In genomic region chr20:64223526-64224067, GRCh38 we compare ENCODE assay signal across 9 cellular contexts. TPM values are rescaled to one million over a fixed set of nuclear protein-coding genes. Genes with fewer than 3 reads are reported as not detected.
DNase-seq lines count a peak whose midpoint lies in the region; FAIRE-seq and TF ChIP-seq lines count a peak whose summit lies in the region.
"Had no signal": no experiment of that assay in that cellular context is flagged by ENCODE, and none has a peak within 500 bp of the region (broad histone marks: within the 10 kb centered on the region; RNA-seq: fewer than 3 reads in every experiment).

No MANE protein-coding gene starts in this region.

- H2AFZ ChIP-seq in endothelial cell of umbilical vein (ENCODE audit: low read depth, low read length) = no peak overlapping the region

- H3K9me3 Mint-ChIP-seq in nephron progenitor cell = no peaks in the 10 kb centered on the region
- H3K9me3 Mint-ChIP-seq: activated naive CD8-positive, alpha-beta T cell treated with anti-CD3 and anti-CD28 coated beads for 36 hours had no signal

- H3K36me3 Mint-ChIP-seq in nephron progenitor cell (ENCODE audit: low read depth) = no peaks in the 10 kb centered on the region
- H3K36me3 Mint-ChIP-seq: activated naive CD8-positive, alpha-beta T cell treated with anti-CD3 and anti-CD28 coated beads for 36 hours had no signal

- H3K9me2 ChIP-seq in DOHH2 (replicated peaks; ENCODE audit: control insufficient read depth, low read length) = no peaks in the 10 kb centered on the region

- H3K4me1 Mint-ChIP-seq in nephron progenitor cell = peaks cover 67% of the 10 kb centered on the region

- CTCF ChIA-PET in endothelial cell of umbilical vein (lab: Charles Lee) = interaction anchor here (0.8 to 1.9 kb wide), 5 partner anchors 11 to 63 kb away, joined by 3 to 4 read pairs (median 4); no protein-coding TSS in a partner anchor

- intact Hi-C loops in endothelial cell of umbilical vein (cut with micrococcal nuclease) = no loop called here

- TF ChIP-seq CTCF in DOHH2 (IDR thresholded peaks at IDR 0.05; ENCODE audit: low read depth, low read length, poor library complexity, severe bottlenecking) (peak; percentile 52), endothelial cell of umbilical vein (IDR thresholded peaks at IDR 0.05; ENCODE audit: extremely low read depth in 1 of 2, insufficient read depth in 1 of 2, low read depth in 1 of 2, low read length in 2 of 2) (peak; percentile 6 to 65), nephron progenitor cell (IDR thresholded peaks at IDR 0.05) (peak; percentile 60)

- no peak overlapping the region for H3K27ac ChIP-seq in DOHH2 (ENCODE audit: low read depth, low read length)
- H3K27ac ChIP-seq in endothelial cell of umbilical vein (ENCODE audit: insufficient read depth, low read depth, low read length) = no peak overlapping the region

- H3K9me1 ChIP-seq in endothelial cell of umbilical vein (replicated peaks; ENCODE audit: control insufficient read depth, extremely low read depth, insufficient read depth, low read length) = no peaks in the 10 kb centered on the region

- no peak overlapping the region for H3K4me2 ChIP-seq in DOHH2 (ENCODE audit: low read length)
- H3K4me2 ChIP-seq in endothelial cell of umbilical vein (ENCODE audit: insufficient read depth, low read length) = no peak overlapping the region

- H3K27me3 ChIP-seq in DOHH2 (ENCODE audit: control insufficient read depth, low read length) (no peaks in the 10 kb centered on the region), endothelial cell of umbilical vein (ENCODE audit: control insufficient read depth in 2 of 2, insufficient read depth in 2 of 2, low read length in 2 of 2) (no peaks in the 10 kb centered on the region)

- dilution Hi-C loops in endothelial cell of umbilical vein (cut with MboI; ENCODE audit: extremely low pct_ligation_motif_present, low sequenced_read_pairs) = no loop called here

- H3K4me1 ChIP-seq in DOHH2 (ENCODE audit: control insufficient read depth, low read length) (peaks cover 8% of the 10 kb centered on the region; the same call in 1 of the 2 replicates), endothelial cell of umbilical vein (ENCODE audit: control insufficient read depth, extremely low read depth, insufficient read depth, low read length) (peaks cover 6% of the 10 kb centered on the region)

- POLR2A ChIA-PET in endothelial cell of umbilical vein (lab: Charles Lee) = no interaction called here

- H4K20me1 ChIP-seq in DOHH2 (ENCODE audit: control insufficient read depth, insufficient read depth, low read depth, low read length) (no peaks in the 10 kb centered on the region), endothelial cell of umbilical vein (replicated peaks; ENCODE audit: control insufficient read depth, extremely low read depth, insufficient read depth, low read length) (no peaks in the 10 kb centered on the region)

- H3K79me2 ChIP-seq in DOHH2 (ENCODE audit: control insufficient read depth, low read length) = no peaks in the 10 kb centered on the region
- H3K79me2 ChIP-seq in endothelial cell of umbilical vein (ENCODE audit: control insufficient read depth, insufficient read depth, low read length) = no peaks in the 10 kb centered on the region

- no peak for FAIRE-seq in endothelial cell of umbilical vein (lab: Jason Lieb, UNC)

- H3K4me3 Mint-ChIP-seq in nephron progenitor cell = no peak overlapping the region
- H3K4me3 Mint-ChIP-seq: activated naive CD8-positive, alpha-beta T cell treated with anti-CD3 and anti-CD28 coated beads for 36 hours had no signal

- H3K36me3 ChIP-seq in DOHH2 (ENCODE audit: control insufficient read depth, low read length) = no peaks in the 10 kb centered on the region
- no peaks in the 10 kb centered on the region for H3K36me3 ChIP-seq in endothelial cell of umbilical vein (ENCODE audit: control insufficient read depth in 2 of 2, extremely low read depth in 1 of 2, insufficient read depth in 2 of 2, low read length in 2 of 2)

- H3K4me3 ChIP-seq in DOHH2 (ENCODE audit: low read length) = no peak overlapping the region
- no peak overlapping the region for H3K4me3 ChIP-seq in endothelial cell of umbilical vein (replicated peaks in 1 of 3; ENCODE audit: insufficient read depth in 1 of 3, low read depth in 1 of 3, low read length in 3 of 3)

- no peak overlapping the region for H3K9ac ChIP-seq in endothelial cell of umbilical vein (replicated peaks; ENCODE audit: extremely low read depth, insufficient read depth, low read length)

- H3F3A ChIP-seq in DOHH2 (ENCODE audit: control insufficient read depth, insufficient read depth) = no peaks in the 10 kb centered on the region

- no peak overlapping the region for H3K27ac Mint-ChIP-seq in nephron progenitor cell
- H3K27ac Mint-ChIP-seq: activated naive CD8-positive, alpha-beta T cell treated with anti-CD3 and anti-CD28 coated beads for 36 hours had no signal

- BruUV-seq in endothelial cell of umbilical vein (replicated peaks; lab: Mats Ljungman, UMichigan) = no TSS peak

- DNase-seq in NCI-H2227 (lab: John Stamatoyannopoulos, UW; ENCODE audit: unreplicated experiment) (peak; percentile 76), endothelial cell of umbilical vein (ENCODE audit: low read depth, low spot score) (peak; percentile 13), nephron progenitor cell (peak; percentile 80), OCI-M2 (lab: John Stamatoyannopoulos, UW; ENCODE audit: unreplicated experiment) (no peak), germinal center (ENCODE audit: low spot score) (no peak), NCI-H146 (lab: John Stamatoyannopoulos, UW) (no peak)
- DNase-seq in activated CD4-positive, alpha-beta T cell treated with anti-CD3 and anti-CD28 coated beads for 1 hour = no peak
- DNase-seq: activated naive CD8-positive, alpha-beta T cell treated with anti-CD3 and anti-CD28 coated beads for 36 hours had no signal

- no peak for TF ChIP-seq POLR2A in endothelial cell of umbilical vein (IDR thresholded peaks at IDR 0.05; ENCODE audit: low read depth, low read length)

- no peaks in the 10 kb centered on the region for H3K9me3 ChIP-seq in DOHH2 (ENCODE audit: control insufficient read depth, insufficient read depth, low read length)
- H3K9me3 ChIP-seq in endothelial cell of umbilical vein (replicated peaks; ENCODE audit: control insufficient read depth, insufficient read depth, low read length) = no peaks in the 10 kb centered on the region

- peaks cover 14% of the 10 kb centered on the region for H3K27me3 Mint-ChIP-seq in nephron progenitor cell (ENCODE audit: low read depth, poor library complexity)
- H3K27me3 Mint-ChIP-seq: activated naive CD8-positive, alpha-beta T cell treated with anti-CD3 and anti-CD28 coated beads for 36 hours had no signal

TF ChIP-seq in endothelial cell of umbilical vein, 7 proteins besides CTCF, POLR2A, EP300 and RAD21:
- TF ChIP-seq POLR2AphosphoS5 (IDR thresholded peaks at IDR 0.05; ENCODE audit: insufficient read depth, low read depth, low read length) (no peak), EZH2 (IDR thresholded peaks at IDR 0.05; ENCODE audit: borderline replicate concordance, low read depth, low read length, severe bottlenecking) (no peak), GATA2 (IDR thresholded peaks at IDR 0.05; ENCODE audit: insufficient read depth, insufficient read length, low read depth, low read length) (no peak), MYC (IDR thresholded peaks at IDR 0.05; ENCODE audit: low read depth, low read length) (no peak)
- TF ChIP-seq, protein P1, sequence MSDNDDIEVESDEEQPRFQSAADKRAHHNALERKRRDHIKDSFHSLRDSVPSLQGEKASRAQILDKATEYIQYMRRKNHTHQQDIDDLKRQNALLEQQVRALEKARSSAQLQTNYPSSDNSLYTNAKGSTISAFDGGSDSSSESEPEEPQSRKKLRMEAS (IDR thresholded peaks at IDR 0.05; ENCODE audit: insufficient read depth, insufficient read length) = no peak

RNA-seq across cellular contexts. Expression of gene PCMTD2, which starts 32.0 kb away (rescaled TPM):
- total RNA-seq in endothelial cell of umbilical vein = 45.7 and 46.7 TPM in 2 replicates
- 16.8 and 27.4 TPM in 2 replicates for polyA plus RNA-seq in endothelial cell of umbilical vein
- 24.9 and 32.7 TPM in 2 replicates for polyA plus RNA-seq in endothelial cell of umbilical vein (2011; cell fraction: cytosol; rRNA removed)
- polyA plus RNA-seq in endothelial cell of umbilical vein (2011; cell fraction: nucleus; rRNA removed) = 88.6 and 121 TPM in 2 replicates
- 41.1 and 47.7 TPM in 2 replicates for polyA plus RNA-seq in endothelial cell of umbilical vein (2012)
- polyA minus RNA-seq in endothelial cell of umbilical vein = 25.8 and 31.0 TPM in 2 replicates
- 20.0 TPM for polyA minus RNA-seq in endothelial cell of umbilical vein (2011; cell fraction: cytosol; rRNA and poly(A)+ RNA removed)
- 23.6 and 36.6 TPM in 2 replicates for polyA minus RNA-seq in endothelial cell of umbilical vein (2011; cell fraction: nucleus; rRNA and poly(A)+ RNA removed)

RNA-seq across cellular contexts. Expression of gene MYT1, which starts 59.3 kb away (rescaled TPM):
- not detected in 2 replicates for total RNA-seq in endothelial cell of umbilical vein
- polyA plus RNA-seq in endothelial cell of umbilical vein = not detected in 2 replicates
- not detected in 2 replicates for polyA plus RNA-seq in endothelial cell of umbilical vein (2011; cell fraction: cytosol; rRNA removed)
- not detected in 2 replicates for polyA plus RNA-seq in endothelial cell of umbilical vein (2011; cell fraction: nucleus; rRNA removed)
- not detected in 2 replicates for polyA plus RNA-seq in endothelial cell of umbilical vein (2012)
- polyA minus RNA-seq in endothelial cell of umbilical vein = not detected in 2 replicates
- not detected for polyA minus RNA-seq in endothelial cell of umbilical vein (2011; cell fraction: cytosol; rRNA and poly(A)+ RNA removed)
- polyA minus RNA-seq in endothelial cell of umbilical vein (2011; cell fraction: nucleus; rRNA and poly(A)+ RNA removed) = not detected in 2 replicates

Comparison
In these comparisons a context has a peak if more than half of its experiments do, and no peak if none do; other contexts are left out.
1. DNase-seq: peak in NCI-H2227 (single experiment), endothelial cell of umbilical vein (single experiment) and nephron progenitor cell (single experiment); none in OCI-M2 (single experiment), activated CD4-positive, alpha-beta T cell treated with anti-CD3 and anti-CD28 coated beads for 1 hour (single experiment), germinal center (single experiment) and NCI-H146 (single experiment).
2. Peak in every context shown above with its lines, with median percentiles within 50 percentile points of each other: CTCF ChIP-seq.